29 cellular contexts compared by ENCODE assay signal in the genomic region with DNA sequence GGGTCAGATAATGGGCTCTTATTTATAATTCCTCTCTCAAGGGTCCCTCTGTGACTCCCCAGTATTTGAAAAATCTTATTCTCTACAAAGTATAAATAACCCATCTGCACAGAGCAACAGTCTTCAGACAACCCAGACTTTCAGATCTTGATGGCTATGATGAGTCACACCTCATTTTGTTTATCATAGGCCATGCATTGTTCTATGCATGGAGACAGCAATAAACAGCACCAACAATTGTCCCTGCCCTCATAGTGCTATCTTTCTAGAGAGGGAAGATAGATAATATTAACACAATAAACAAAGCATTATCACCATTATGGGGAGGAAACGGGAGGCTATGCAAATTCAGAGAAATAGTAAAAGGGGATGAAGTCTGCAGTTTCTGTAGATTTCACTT. TPM values are rescaled to one million over a fixed set of nuclear protein-coding genes. Genes with fewer than 3 reads are reported as not detected.
A peak's percentile ranks its signal among the peaks of the same experiment; 100 is the strongest.
DNase-seq lines count a peak whose midpoint lies in the region; ATAC-seq, FAIRE-seq and TF ChIP-seq lines count a peak whose summit lies in the region.
"Had no signal": no experiment of that assay in that cellular context is flagged by ENCODE, and none has a peak within 500 bp of the region (broad histone marks: within the 10 kb centered on the region; RNA-seq: fewer than 3 reads in every experiment).

No MANE protein-coding gene starts in this region.

- H3K9me3 ChIP-seq in GM12878 (replicated peaks; ENCODE audit: control insufficient read depth, insufficient read depth, low read length): no peaks in the 10 kb centered on the region
- H3K9me3 ChIP-seq: HAP-1, lower lobe of right lung, sigmoid colon, thyroid gland, vagina had no signal

- DNase-seq in GM12891 (ENCODE audit: insufficient read length, low spot score) (no peak), GM12878 (ENCODE audit: low read depth, low spot score) (no peak), sciatic nerve (ENCODE audit: low spot score) (no peak), GOT3 (lab: John Stamatoyannopoulos, UW) (no peak), NCI-H1694 (lab: John Stamatoyannopoulos, UW) (no peak), coronary artery (ENCODE audit: low spot score) (no peak)
- DNase-seq: activated B cell treated with CpG ODN at 0.5 μM for 24 hours; activated CD4-positive, alpha-beta T cell treated with anti-CD3 and anti-CD28 coated beads, Interleukin-2, amount 10 ng/mL, durations not matched to agents 7 days and 5 days; activated effector memory CD4-positive, alpha-beta T cell treated with anti-CD3 and anti-CD28 coated beads, Interleukin-2, amount 50 U/mL, for 16 hours; activated T-cell treated with anti-CD3 and anti-CD28 coated beads, Interleukin-2, amount 50 U/mL, for 24 hours; AML-193; anterior cingulate cortex; CD4-positive, CD25-positive, alpha-beta regulatory T cell; hippocampal formation; IMR-90; lower lobe of right lung; natural killer cell; NCI-H1694 treated with DMSO at 0.1 percent for 48 hours; nucleus accumbens; sigmoid colon; stimulated activated CD4-positive, alpha-beta T cell treated with anti-CD3 and anti-CD28 coated beads, Interleukin-12 subunit alpha, Interleukin-12 subunit beta, amount 100 ng/mL, for 4 hours; stimulated activated CD4-positive, alpha-beta T cell treated with anti-CD3 and anti-CD28 coated beads, Interleukin-2, amount 100 ng/mL, for 48 hours; thyroid gland had no signal

- H3K9ac ChIP-seq in GM12878 (ENCODE audit: control insufficient read depth, insufficient read depth, low read length): no peak overlapping the region

- TF ChIP-seq CTCF in GM12878 (IDR thresholded peaks at IDR 0.05 in 2 of 3, conservative IDR thresholded peaks at IDR 0.05 in 1 of 3; ENCODE audit: control insufficient read depth in 2 of 3, extremely low read depth in 1 of 3, insufficient read depth in 1 of 3, low read depth in 3 of 3, low read length in 3 of 3): no peak
- TF ChIP-seq CTCF in coronary artery (IDR thresholded peaks at IDR 0.05): no peak

- H3K4me1 ChIP-seq in GM12878 (ENCODE audit: control insufficient read depth, insufficient read depth, low read length): peaks cover 31% of the 10 kb centered on the region
- H3K4me1 ChIP-seq: sigmoid colon, vagina had no signal

- TF ChIP-seq EP300 in GM12878 (IDR thresholded peaks at IDR 0.05; ENCODE audit: borderline replicate concordance in 1 of 2, control insufficient read depth in 1 of 2, low read depth in 2 of 2, low read length in 2 of 2): no peak

- RAD21 ChIA-PET in GM12878 (lab: Charles Lee; ENCODE audit: unreplicated experiment): interaction anchor here (0.7 kb wide), 1 partner anchor 64 kb away, joined by 3 read pairs; no protein-coding TSS in a partner anchor

- H3K27ac ChIP-seq in GM12878 (ENCODE audit: control insufficient read depth, insufficient read depth) (peak overlapping the region; percentile 15; the same call in 1 of the 2 replicates), coronary artery (no peak overlapping the region)
- H3K27ac ChIP-seq: lower lobe of right lung, sigmoid colon, thyroid gland, vagina had no signal

- in situ Hi-C loops in GM12878 (cut with MboI): no loop called here

- SMC1A ChIA-PET in GM12878 (lab: Charles Lee; ENCODE audit: uncharacterized antibody, unreplicated experiment): interaction anchor here (1.6 to 5.6 kb wide), 3 partner anchors 10 to 12 kb away, joined by 3 to 43 read pairs (median 11); no protein-coding TSS in a partner anchor

- H3K36me3 ChIP-seq in GM12878 (ENCODE audit: control insufficient read depth in 2 of 2, insufficient read depth in 2 of 2, low read length in 1 of 2): no peaks in the 10 kb centered on the region
- H3K36me3 ChIP-seq: HAP-1, lower lobe of right lung, sigmoid colon, thyroid gland, vagina had no signal

- H3K27me3 ChIP-seq in GM12878 (replicated peaks in 1 of 2; ENCODE audit: control insufficient read depth in 2 of 2, insufficient read depth in 2 of 2, low read length in 1 of 2): no peaks in the 10 kb centered on the region
- H3K27me3 ChIP-seq: sigmoid colon, thyroid gland, vagina had no signal

- WGBS in GM12878 (ENCODE audit: insufficient coverage, insufficient replicate concordance, low lambda C conversion rate, missing lambda C conversion rate): 8% methylated on average over 1 of the region's 1 CpG

- no peak for TF ChIP-seq RAD21 in GM12878 (IDR thresholded peaks at IDR 0.05; ENCODE audit: insufficient read depth, low read depth, low read length)

- intact Hi-C loops in GM12878 (cut with micrococcal nuclease; ENCODE audit: unreplicated experiment): no loop called here
- intact Hi-C loops in sciatic nerve (cut with DNase I): no loop called here

- 0 out of 2 replicates have a peak overlapping the region, but pooled peaks have one; percentile 15 for H3K4me2 ChIP-seq in GM12878 (ENCODE audit: control insufficient read depth, insufficient read depth)

- peak; percentile 15 for ATAC-seq in GM19452 (IDR thresholded peaks at IDR 0.05; ENCODE audit: unreplicated experiment)
- ATAC-seq in HG02938 (IDR thresholded peaks at IDR 0.05; ENCODE audit: unreplicated experiment): peak; percentile 28
- ATAC-seq in GM12878: peak; percentile 56
- no peak for ATAC-seq in sciatic nerve
- ATAC-seq: lower lobe of right lung, natural killer cell had no signal

- CTCF ChIA-PET in GM12878 (lab: Yijun Ruan, JAX): interaction anchor here (1.2 to 2.7 kb wide), 2 partner anchors 10 to 11 kb away, joined by 4 to 12 read pairs; no protein-coding TSS in a partner anchor

- peak; percentile 57 for FAIRE-seq in GM12891 (lab: Jason Lieb, UNC)
- no peak for FAIRE-seq in GM12878 (lab: Jason Lieb, UNC)
- FAIRE-seq: endothelial cell of umbilical vein had no signal

- H3K79me2 ChIP-seq in GM12878 (ENCODE audit: control insufficient read depth, insufficient read depth, low read length): no peaks in the 10 kb centered on the region; the same call in 1 of the 2 replicates

- H3K4me3 ChIP-seq in GM12878 (no peak overlapping the region), coronary artery (no peak overlapping the region)
- H3K4me3 ChIP-seq: HAP-1, lower lobe of right lung, sigmoid colon, thyroid gland, vagina had no signal

- POLR2A ChIA-PET in GM12878 (lab: Charles Lee): interaction anchor here (1.1 to 2.0 kb wide), 2 partner anchors 12 to 14 kb away, joined by 3 to 11 read pairs; no protein-coding TSS in a partner anchor

- no TSS peak for BruUV-seq in GM12878 (replicated peaks; lab: Mats Ljungman, UMichigan)

- TF ChIP-seq POLR2A in GM12891 (IDR thresholded peaks at IDR 0.05; ENCODE audit: low read depth, low read length) (no peak), GM12878 (IDR thresholded peaks at IDR 0.05; ENCODE audit: low read depth, low read length) (no peak)

- H4K20me1 ChIP-seq in GM12878 (ENCODE audit: control insufficient read depth, insufficient read depth): no peaks in the 10 kb centered on the region

- peak overlapping the region; percentile 6; the same call in 1 of the 2 replicates for H2AFZ ChIP-seq in GM12878 (ENCODE audit: control insufficient read depth, low read depth, low read length)

TF ChIP-seq in GM12891, 5 proteins besides CTCF, POLR2A, EP300 and RAD21:
- no peak for TF ChIP-seq POLR2AphosphoS5 (IDR thresholded peaks at IDR 0.05; ENCODE audit: low read depth, low read length)
- no peak for TF ChIP-seq TAF1 (IDR thresholded peaks at IDR 0.05; ENCODE audit: low read depth, low read length)
- TF ChIP-seq SPI1 (IDR thresholded peaks at IDR 0.05; ENCODE audit: low read depth, low read length): no peak
- TF ChIP-seq POU2F2 (IDR thresholded peaks at IDR 0.05; ENCODE audit: low read depth, low read length): no peak
- no peak for TF ChIP-seq PAX5 (IDR thresholded peaks at IDR 0.05; ENCODE audit: insufficient read depth, low read length, severe bottlenecking)
TF ChIP-seq in GM12891: peak in this region for 0.

TF ChIP-seq in GM12878, 131 proteins besides CTCF, POLR2A, EP300 and RAD21 (continues in another document):
- no peak for TF ChIP-seq FOXK2 (IDR thresholded peaks at IDR 0.05)
- TF ChIP-seq DPF2 (IDR thresholded peaks at IDR 0.05): no peak
- no peak for TF ChIP-seq STAT3 (IDR thresholded peaks at IDR 0.05; ENCODE audit: low read depth, low read length)
- TF ChIP-seq PAX5 (IDR thresholded peaks at IDR 0.05; ENCODE audit: borderline replicate concordance, low read depth, low read length): no peak

RNA-seq across cellular contexts. Expression of a gene that starts 13.4 kb away (rescaled TPM):
- polyA plus RNA-seq in GM12891 (2012; ENCODE audit: low read depth, missing spikeins): 16.7 TPM
- 109 and 115 TPM in 2 replicates for total RNA-seq in GM12878 (2013; cell fraction: nucleolus; rRNA removed)
- total RNA-seq in GM12878 (2014; rRNA removed) (5.7 and 6.8 TPM in 2 replicates), GM12878 (2014; rRNA removed; fragmentation: Illumina TruSeq; extraction: Trizol) (7.9 and 9.6 TPM in 2 replicates), GM12878 (2021) (10.3 and 11.0 TPM in 2 replicates), sciatic nerve (10.2 TPM)
- polyA plus RNA-seq in GM12878 (2011; ENCODE audit: low read depth): 5.9 TPM
- polyA plus RNA-seq in GM12878 (2011; rRNA removed) (8.6 and 8.7 TPM in 2 replicates), GM12878 (2014; fragmentation: Illumina TruSeq; extraction: Trizol) (9.1 and 10.4 TPM in 2 replicates), GM12878 (2014; fragmentation: Nextera tagmentation; extraction: Ambion mirVana) (1 to 10 TPM; 4.2 to 7.9 TPM), GM12878 (2014; rRNA removed) (4.8 and 10.3 TPM in 2 replicates), GM12878 (2016; fragmentation: Nextera tagmentation; extraction: Ambion mirVana) (10 to 100 TPM; 14.6 to 14.9 TPM)
- 12.2 and 13.7 TPM in 2 replicates for polyA plus RNA-seq in GM12878 (2011; cell fraction: cytosol; rRNA removed)
- 15.3 and 21.1 TPM in 2 replicates for polyA plus RNA-seq in GM12878 (2011; cell fraction: nucleus; rRNA removed)
- 10.1 and 12.8 TPM in 2 replicates for polyA plus RNA-seq in GM12878 (2012)
- 12.5 and 19.7 TPM in 2 replicates for polyA minus RNA-seq in GM12878 (2011; rRNA and poly(A)+ RNA removed)
- 4.0 and 12.1 TPM in 2 replicates for polyA minus RNA-seq in GM12878 (2011; cell fraction: cytosol; rRNA and poly(A)+ RNA removed)
- 53.4 and 85.3 TPM in 2 replicates for polyA minus RNA-seq in GM12878 (2011; cell fraction: nucleus; rRNA and poly(A)+ RNA removed)
- total RNA-seq: A673, IMR-90 had no signal
